In the genomic region with DNA sequence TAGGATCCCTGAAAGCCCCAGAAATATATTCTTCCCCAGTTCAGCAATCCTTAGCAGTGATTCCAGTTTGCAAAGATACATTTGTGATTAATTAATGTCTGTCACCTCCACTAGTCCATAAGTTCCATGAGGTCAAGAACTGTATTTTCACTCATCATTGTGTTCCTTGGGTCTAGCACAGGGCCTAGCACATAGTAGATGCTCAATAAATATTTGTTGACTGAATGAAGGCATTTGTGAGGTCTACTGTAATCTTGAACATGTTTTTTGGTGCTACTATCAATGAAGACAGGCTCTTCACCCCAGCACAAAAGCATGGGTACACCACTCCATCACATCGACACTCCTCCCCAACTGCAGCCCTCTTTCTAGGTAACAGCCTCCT, we compare ENCODE assay signal across 1 cellular context.
TF ChIP-seq lines count a peak whose summit lies in the region.

No MANE protein-coding gene starts in this region.

TF ChIP-seq in WTC11, 78 proteins besides CTCF, POLR2A, EP300 and RAD21 (continued from another document):
- TF ChIP-seq, protein P1, sequence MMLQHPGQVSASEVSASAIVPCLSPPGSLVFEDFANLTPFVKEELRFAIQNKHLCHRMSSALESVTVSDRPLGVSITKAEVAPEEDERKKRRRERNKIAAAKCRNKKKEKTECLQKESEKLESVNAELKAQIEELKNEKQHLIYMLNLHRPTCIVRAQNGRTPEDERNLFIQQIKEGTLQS (CRISPR knock-in tag; conservative IDR thresholded peaks at IDR 0.05) = no peak
- TF ChIP-seq ERG (CRISPR knock-in tag; IDR thresholded peaks at IDR 0.05) (no peak), ELF4 (CRISPR knock-in tag; IDR thresholded peaks at IDR 0.05; ENCODE audit: low read depth) (no peak), ZNF532 (CRISPR knock-in tag; IDR thresholded peaks at IDR 0.05; ENCODE audit: borderline replicate concordance) (no peak), AR (CRISPR knock-in tag; IDR thresholded peaks at IDR 0.05) (no peak), ZNF671 (CRISPR knock-in tag; IDR thresholded peaks at IDR 0.05) (no peak), FOXP1 (CRISPR knock-in tag; IDR thresholded peaks at IDR 0.05; ENCODE audit: borderline replicate concordance) (no peak), GRHL2 (CRISPR knock-in tag; IDR thresholded peaks at IDR 0.05; ENCODE audit: insufficient replicate concordance, severe bottlenecking) (no peak), ZNF232 (CRISPR knock-in tag; IDR thresholded peaks at IDR 0.05) (no peak)
- TF ChIP-seq, protein P2, sequence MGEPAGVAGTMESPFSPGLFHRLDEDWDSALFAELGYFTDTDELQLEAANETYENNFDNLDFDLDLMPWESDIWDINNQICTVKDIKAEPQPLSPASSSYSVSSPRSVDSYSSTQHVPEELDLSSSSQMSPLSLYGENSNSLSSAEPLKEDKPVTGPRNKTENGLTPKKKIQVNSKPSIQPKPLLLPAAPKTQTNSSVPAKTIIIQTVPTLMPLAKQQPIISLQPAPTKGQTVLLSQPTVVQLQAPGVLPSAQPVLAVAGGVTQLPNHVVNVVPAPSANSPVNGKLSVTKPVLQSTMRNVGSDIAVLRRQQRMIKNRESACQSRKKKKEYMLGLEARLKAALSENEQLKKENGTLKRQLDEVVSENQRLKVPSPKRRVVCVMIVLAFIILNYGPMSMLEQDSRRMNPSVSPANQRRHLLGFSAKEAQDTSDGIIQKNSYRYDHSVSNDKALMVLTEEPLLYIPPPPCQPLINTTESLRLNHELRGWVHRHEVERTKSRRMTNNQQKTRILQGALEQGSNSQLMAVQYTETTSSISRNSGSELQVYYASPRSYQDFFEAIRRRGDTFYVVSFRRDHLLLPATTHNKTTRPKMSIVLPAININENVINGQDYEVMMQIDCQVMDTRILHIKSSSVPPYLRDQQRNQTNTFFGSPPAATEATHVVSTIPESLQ (CRISPR knock-in tag; IDR thresholded peaks at IDR 0.05) = no peak
